ENCODE assay signal across 14 cellular contexts in genomic region chr3:130916507-130917167, GRCh38. TPM values are rescaled to one million over a fixed set of nuclear protein-coding genes. Genes with fewer than 3 reads are reported as not detected.
DNase-seq lines count a peak whose midpoint lies in the region; ATAC-seq and TF ChIP-seq lines count a peak whose summit lies in the region.
"Had no signal": no experiment of that assay in that cellular context is flagged by ENCODE, and none has a peak within 500 bp of the region (broad histone marks: within the 10 kb centered on the region; RNA-seq: fewer than 3 reads in every experiment).

No MANE protein-coding gene starts in this region.

- peaks cover 28 to 45% of the 10 kb centered on the region in 2 donors for H3K4me1 Mint-ChIP-seq in stimulated activated naive B cell treated with anti-CD40 and anti-IgM and Interleukin-4, amounts not matched to agents 10 μg/mL and 1 μg/mL and 100 μg/mL, for 72 hours
- peaks cover 11 to 39% (median 26%) of the 10 kb centered on the region in 4 donors for H3K4me1 Mint-ChIP-seq in CD4-positive, alpha-beta memory T cell

- TF ChIP-seq CTCF in heart right ventricle (IDR thresholded peaks at IDR 0.05) (no peak), smooth muscle cell (IDR thresholded peaks at IDR 0.05; ENCODE audit: borderline replicate concordance, insufficient read depth, poor library complexity, severe bottlenecking) (no peak)

- no peaks in the 10 kb centered on the region for H3K27me3 Mint-ChIP-seq in stimulated activated naive B cell treated with anti-CD40 and anti-IgM and Interleukin-4, amounts not matched to agents 10 μg/mL and 1 μg/mL and 100 μg/mL, for 72 hours
- no peaks in the 10 kb centered on the region for H3K27me3 Mint-ChIP-seq in CD4-positive, alpha-beta memory T cell

- H3K4me1 ChIP-seq in heart right ventricle (peaks cover 0 to 33% (median 14%) of the 10 kb centered on the region in 9 donors), smooth muscle cell (ENCODE audit: low read depth) (no peaks in the 10 kb centered on the region)
- no peaks in the 10 kb centered on the region for H3K4me1 ChIP-seq in CD4-positive, alpha-beta memory T cell (ENCODE audit: insufficient read depth, low read length)
- H3K4me1 ChIP-seq: ascending aorta had no signal

- no peak overlapping the region for H3K9ac ChIP-seq in smooth muscle cell (ENCODE audit: low read depth)
- H3K9ac ChIP-seq: KMS-11 had no signal

- peaks cover 62% of the 10 kb centered on the region for H4K20me1 ChIP-seq in smooth muscle cell (ENCODE audit: low read depth)

- H3K9me3 ChIP-seq in heart right ventricle (peaks cover 0 to 23% (median 0%) of the 10 kb centered on the region in 11 donors), smooth muscle cell (replicated peaks; ENCODE audit: low read depth) (no peaks in the 10 kb centered on the region)
- peaks cover 0 to 4% of the 10 kb centered on the region in 2 donors for H3K9me3 ChIP-seq in CD4-positive, alpha-beta memory T cell (ENCODE audit: control insufficient read depth in 1 of 2, low read length in 2 of 2)
- H3K9me3 ChIP-seq: ascending aorta had no signal

- 74 to 76% methylated on average over 4 of the region's 4 CpGs for WGBS in heart right ventricle, 2 donors
- WGBS in smooth muscle cell (ENCODE audit: low lambda C conversion rate): 94% methylated on average over 4 of the region's 4 CpGs

- intact Hi-C loops in heart right ventricle (cut with DNase I): no loop called here
- intact Hi-C loops in left ventricle myocardium superior (cut with micrococcal nuclease): no loop called here
- intact Hi-C loops in head of caudate nucleus (cut with DNase I): no loop called here
- intact Hi-C loops in CD4-positive, alpha-beta memory T cell (cut with micrococcal nuclease): no loop called here

- H2AFZ ChIP-seq in smooth muscle cell (ENCODE audit: low read depth): no peak overlapping the region

- ATAC-seq in heart right ventricle (no peak), left ventricle myocardium superior (no peak), GM21786 (IDR thresholded peaks at IDR 0.05; ENCODE audit: unreplicated experiment) (peak; percentile 77), HG03520 (IDR thresholded peaks at IDR 0.05; ENCODE audit: unreplicated experiment) (peak; percentile 70)
- ATAC-seq in stimulated activated naive B cell treated with anti-CD40 and anti-IgM and Interleukin-4, amounts not matched to agents 10 μg/mL and 1 μg/mL and 100 μg/mL, for 72 hours (replicated peaks): peak; percentile 81 to 91
- ATAC-seq: HCT116 had no signal

- peaks cover 78% of the 10 kb centered on the region for H3K79me2 ChIP-seq in smooth muscle cell (ENCODE audit: low read depth)

- H3K9me3 Mint-ChIP-seq in stimulated activated naive B cell treated with anti-CD40 and anti-IgM and Interleukin-4, amounts not matched to agents 10 μg/mL and 1 μg/mL and 100 μg/mL, for 72 hours: peaks cover 0 to 6% of the 10 kb centered on the region in 2 donors
- H3K9me3 Mint-ChIP-seq in CD4-positive, alpha-beta memory T cell: peaks cover 0 to 7% (median 4%) of the 10 kb centered on the region in 8 donors
- H3K9me3 Mint-ChIP-seq: T-helper 1 cell treated with Interleukin-12 subunit alpha and Interleukin-12 subunit beta and Interleukin-4 antibody, amounts not matched to agents 30 μg/mL and 1 μg/mL, for 36 hours had no signal

- H3K27ac ChIP-seq in heart right ventricle: peak overlapping the region in 6 of 10 donors; percentile 37 to 62 (median 54)
- no peak overlapping the region for H3K27ac ChIP-seq in smooth muscle cell (ENCODE audit: low read depth)
- H3K27ac ChIP-seq in CD4-positive, alpha-beta memory T cell (ENCODE audit: low read depth, low read length): no peak overlapping the region
- H3K27ac ChIP-seq: ascending aorta, KMS-11 had no signal

- POLR2A ChIA-PET in CD4-positive, alpha-beta memory T cell (lab: Charles Lee; ENCODE audit: partially characterized antibody): no interaction called here

- H3F3A ChIP-seq in smooth muscle cell (ENCODE audit: low read depth): no peaks in the 10 kb centered on the region

- peak overlapping the region; percentile 70 for H3K27ac Mint-ChIP-seq in stimulated activated naive B cell treated with anti-CD40 and anti-IgM and Interleukin-4, amounts not matched to agents 10 μg/mL and 1 μg/mL and 100 μg/mL, for 72 hours
- peak overlapping the region in 1 of 7 donors; percentile 10 for H3K27ac Mint-ChIP-seq in CD4-positive, alpha-beta memory T cell
- H3K27ac Mint-ChIP-seq: T-helper 1 cell treated with Interleukin-12 subunit alpha and Interleukin-12 subunit beta and Interleukin-4 antibody, amounts not matched to agents 30 μg/mL and 1 μg/mL, for 36 hours had no signal

- CTCF ChIA-PET in CD4-positive, alpha-beta memory T cell (lab: Charles Lee; ENCODE audit: partially characterized antibody): interaction anchor here (1.3 to 1.7 kb wide), 2 partner anchors 17 to 22 kb away, joined by 3 read pairs; no protein-coding TSS in a partner anchor

- H3K4me3 ChIP-seq in heart right ventricle (no peak overlapping the region), smooth muscle cell (no peak overlapping the region)
- no peak overlapping the region for H3K4me3 ChIP-seq in CD4-positive, alpha-beta memory T cell (ENCODE audit: low read length in 2 of 2)
- H3K4me3 ChIP-seq: ascending aorta had no signal

- H3K36me3 Mint-ChIP-seq in stimulated activated naive B cell treated with anti-CD40 and anti-IgM and Interleukin-4, amounts not matched to agents 10 μg/mL and 1 μg/mL and 100 μg/mL, for 72 hours: peaks cover 2 to 28% of the 10 kb centered on the region in 2 donors
- peaks cover 18 to 21% of the 10 kb centered on the region in 2 donors for H3K36me3 Mint-ChIP-seq in CD4-positive, alpha-beta memory T cell

- no peaks in the 10 kb centered on the region for H3K36me3 ChIP-seq in heart right ventricle
- no peaks in the 10 kb centered on the region for H3K36me3 ChIP-seq in smooth muscle cell (ENCODE audit: low read depth)
- H3K36me3 ChIP-seq in CD4-positive, alpha-beta memory T cell (ENCODE audit: insufficient read depth, low read length): no peaks in the 10 kb centered on the region
- H3K36me3 ChIP-seq: ascending aorta had no signal

- H3K4me2 ChIP-seq in smooth muscle cell: no peak overlapping the region
- H3K4me2 ChIP-seq: KMS-11 had no signal

- H3K4me3 Mint-ChIP-seq in stimulated activated naive B cell treated with anti-CD40 and anti-IgM and Interleukin-4, amounts not matched to agents 10 μg/mL and 1 μg/mL and 100 μg/mL, for 72 hours: peak overlapping the region; percentile 41 to 55
- H3K4me3 Mint-ChIP-seq in CD4-positive, alpha-beta memory T cell: no peak overlapping the region
- H3K4me3 Mint-ChIP-seq: T-helper 1 cell treated with Interleukin-12 subunit alpha and Interleukin-12 subunit beta and Interleukin-4 antibody, amounts not matched to agents 30 μg/mL and 1 μg/mL, for 36 hours had no signal

- no peaks in the 10 kb centered on the region for H3K27me3 ChIP-seq in heart right ventricle
- H3K27me3 ChIP-seq in smooth muscle cell (ENCODE audit: low read depth): no peaks in the 10 kb centered on the region
- H3K27me3 ChIP-seq in CD4-positive, alpha-beta memory T cell (ENCODE audit: insufficient read depth, low read length): no peaks in the 10 kb centered on the region
- H3K27me3 ChIP-seq: ascending aorta had no signal

- DNase-seq in heart right ventricle (no peak), left ventricle myocardium superior (no peak), smooth muscle cell (lab: John Stamatoyannopoulos, UW; ENCODE audit: unreplicated experiment) (no peak), head of caudate nucleus (no peak)
- no peak for DNase-seq in stimulated activated naive B cell treated with anti-CD40 and anti-IgM and Interleukin-4, amounts not matched to agents 10 μg/mL and 1 μg/mL and 100 μg/mL, for 72 hours
- no peak for DNase-seq in CD4-positive, alpha-beta memory T cell
- DNase-seq: ACHN, NCI-H526 had no signal

RNA-seq across cellular contexts. Expression of gene ATP2C1, which starts 22.8 kb away (rescaled TPM):
- 10 to 100 TPM; 48.6 to 78.8 (median 59.9) TPM for total RNA-seq in heart right ventricle
- polyA plus RNA-seq in heart right ventricle: 10 to 100 TPM; 27.5 to 37.5 TPM
- total RNA-seq in left ventricle myocardium superior: 56.6 TPM
- total RNA-seq in smooth muscle cell: 85.9 and 118 TPM in 2 replicates
- polyA plus RNA-seq in smooth muscle cell: 36.0 and 43.2 TPM in 2 replicates
- total RNA-seq in CD4-positive, alpha-beta memory T cell: 10 to 100 TPM; 56.3 to 57.3 TPM
- polyA plus RNA-seq in CD4-positive, alpha-beta memory T cell: 10 to 100 TPM; 12.0 to 12.7 TPM

Comparison
In these comparisons a context has a peak if more than half of its experiments do, and no peak if none do; other contexts are left out.
1. ATAC-seq: peak in GM21786 (single experiment), HG03520 (single experiment) and stimulated activated naive B cell treated with anti-CD40 and anti-IgM and Interleukin-4, amounts not matched to agents 10 μg/mL and 1 μg/mL and 100 μg/mL, for 72 hours (2 of 2); none in heart right ventricle (0 of 8) and left ventricle myocardium superior (single experiment).
2. H3K27ac ChIP-seq: peak in heart right ventricle (6 of 10); none in smooth muscle cell (single experiment) and CD4-positive, alpha-beta memory T cell (single experiment).
3. H3K4me3 Mint-ChIP-seq: peak in stimulated activated naive B cell treated with anti-CD40 and anti-IgM and Interleukin-4, amounts not matched to agents 10 μg/mL and 1 μg/mL and 100 μg/mL, for 72 hours (2 of 2); none in CD4-positive, alpha-beta memory T cell (0 of 8).